24 cellular contexts compared by ENCODE assay signal in genomic region chr16:72974142-72974769, GRCh38.
A peak's percentile ranks its signal among the peaks of the same experiment; 100 is the strongest.
DNase-seq lines count a peak whose midpoint lies in the region; ATAC-seq and TF ChIP-seq lines count a peak whose summit lies in the region.
"Had no signal": no experiment of that assay in that cellular context is flagged by ENCODE, and none has a peak within 500 bp of the region (broad histone marks: within the 10 kb centered on the region; RNA-seq: fewer than 3 reads in every experiment).

No MANE protein-coding gene starts in this region.

- H3K36me3 ChIP-seq in HEK293 (ENCODE audit: control insufficient read depth in 2 of 2, insufficient read depth in 1 of 2, low read length in 2 of 2) (no peaks in the 10 kb centered on the region), RWPE2 (ENCODE audit: low read depth) (no peaks in the 10 kb centered on the region)
- H3K36me3 ChIP-seq: tibial nerve had no signal

- H3K4me3 Mint-ChIP-seq in activated CD8-positive, alpha-beta T cell treated with anti-CD3 and anti-CD28 coated beads for 36 hours: no peak overlapping the region
- H3K4me3 Mint-ChIP-seq: activated CD8-positive, alpha-beta memory T cell treated with anti-CD3 and anti-CD28 coated beads, Interleukin-2, amount 10 ng/mL, durations not matched to agents 7 days and 5 days; activated naive CD8-positive, alpha-beta T cell treated with anti-CD3 and anti-CD28 coated beads for 36 hours; naive thymus-derived CD4-positive, alpha-beta T cell had no signal

- H3K4me3 ChIP-seq in HEK293 (ENCODE audit: low read depth, low read length): no peak overlapping the region
- no peak overlapping the region for H3K4me3 ChIP-seq in RWPE2 (ENCODE audit: severe bottlenecking)
- H3K4me3 ChIP-seq: GM12878, GM23248, tibial nerve had no signal

- no peaks in the 10 kb centered on the region for H3K4me1 Mint-ChIP-seq in activated CD8-positive, alpha-beta T cell treated with anti-CD3 and anti-CD28 coated beads for 36 hours (ENCODE audit: low read depth)
- H3K4me1 Mint-ChIP-seq: activated CD8-positive, alpha-beta memory T cell treated with anti-CD3 and anti-CD28 coated beads, Interleukin-2, amount 10 ng/mL, durations not matched to agents 7 days and 5 days; activated naive CD8-positive, alpha-beta T cell treated with anti-CD3 and anti-CD28 coated beads for 36 hours had no signal

- H3K36me3 Mint-ChIP-seq in activated CD8-positive, alpha-beta T cell treated with anti-CD3 and anti-CD28 coated beads for 36 hours (ENCODE audit: low read depth): no peaks in the 10 kb centered on the region
- H3K36me3 Mint-ChIP-seq: activated CD8-positive, alpha-beta memory T cell treated with anti-CD3 and anti-CD28 coated beads, Interleukin-2, amount 10 ng/mL, durations not matched to agents 7 days and 5 days; activated naive CD8-positive, alpha-beta T cell treated with anti-CD3 and anti-CD28 coated beads for 36 hours; naive thymus-derived CD4-positive, alpha-beta T cell had no signal

- H3K27me3 Mint-ChIP-seq in activated CD8-positive, alpha-beta T cell treated with anti-CD3 and anti-CD28 coated beads for 36 hours: no peaks in the 10 kb centered on the region
- H3K27me3 Mint-ChIP-seq: activated CD8-positive, alpha-beta memory T cell treated with anti-CD3 and anti-CD28 coated beads, Interleukin-2, amount 10 ng/mL, durations not matched to agents 7 days and 5 days; activated naive CD8-positive, alpha-beta T cell treated with anti-CD3 and anti-CD28 coated beads for 36 hours; naive thymus-derived CD4-positive, alpha-beta T cell had no signal

- H3K9me3 Mint-ChIP-seq in activated CD8-positive, alpha-beta T cell treated with anti-CD3 and anti-CD28 coated beads for 36 hours: no peaks in the 10 kb centered on the region
- H3K9me3 Mint-ChIP-seq: activated naive CD8-positive, alpha-beta T cell treated with anti-CD3 and anti-CD28 coated beads for 36 hours had no signal

- H3K4me1 ChIP-seq in HEK293 (ENCODE audit: control insufficient read depth, insufficient read depth, low read length) (peaks cover 2% of the 10 kb centered on the region; the same call in 1 of the 2 replicates), RWPE2 (ENCODE audit: insufficient read depth, poor library complexity, severe bottlenecking) (peaks cover 16% of the 10 kb centered on the region)

- ATAC-seq in RWPE2 (ENCODE audit: low read depth) (no peak), left lobe of liver (peak; percentile 78), GM18870 (IDR thresholded peaks at IDR 0.05; ENCODE audit: unreplicated experiment) (no peak), GM21447 (IDR thresholded peaks at IDR 0.05; ENCODE audit: unreplicated experiment) (no peak)
- ATAC-seq in activated CD8-positive, alpha-beta T cell treated with anti-CD3 and anti-CD28 coated beads for 36 hours: no peak
- ATAC-seq: activated CD8-positive, alpha-beta memory T cell treated with anti-CD3 and anti-CD28 coated beads, Interleukin-2, amount 10 ng/mL, durations not matched to agents 7 days and 5 days; GM12878; naive thymus-derived CD4-positive, alpha-beta T cell had no signal

- POLR2A ChIA-PET in HEK293 (lab: Yijun Ruan, JAX): interaction anchor here (0.6 kb wide), 1 partner anchor 10 kb away, joined by 3 read pairs; no protein-coding TSS in a partner anchor
- POLR2A ChIA-PET in activated CD8-positive, alpha-beta T cell treated with anti-CD3 and anti-CD28 coated beads for 36 hours (lab: Charles Lee): no interaction called here

- H3K27me3 ChIP-seq in RWPE2 (ENCODE audit: insufficient read depth, poor library complexity, severe bottlenecking): no peaks in the 10 kb centered on the region
- H3K27me3 ChIP-seq: tibial nerve had no signal

- H3K9me3 ChIP-seq in HEK293 (ENCODE audit: control insufficient read depth, insufficient read depth, low read depth, low read length): no peaks in the 10 kb centered on the region
- no peaks in the 10 kb centered on the region for H3K9me3 ChIP-seq in RWPE2 (ENCODE audit: severe bottlenecking)
- H3K9me3 ChIP-seq: tibial nerve had no signal

- intact Hi-C loops in activated CD8-positive, alpha-beta T cell treated with anti-CD3 and anti-CD28 coated beads for 36 hours (cut with micrococcal nuclease): no loop called here

- TF ChIP-seq CTCF in HEK293 (tag by site-specific recombination; IDR thresholded peaks at IDR 0.05): no peak
- TF ChIP-seq CTCF in RWPE2 (IDR thresholded peaks at IDR 0.05; ENCODE audit: poor library complexity, severe bottlenecking): no peak
- no peak for TF ChIP-seq CTCF in activated CD8-positive, alpha-beta T cell treated with anti-CD3 and anti-CD28 coated beads for 36 hours (IDR thresholded peaks at IDR 0.05)

- H3K27ac ChIP-seq in HEK293 (ENCODE audit: extremely low read depth, low read depth, low read length): no peak overlapping the region
- H3K27ac ChIP-seq in RWPE2 (ENCODE audit: poor library complexity, severe bottlenecking): peak overlapping the region; percentile 91
- H3K27ac ChIP-seq: C4-2B, GM23248, tibial nerve had no signal

- DNase-seq in COLO668 (lab: John Stamatoyannopoulos, UW; ENCODE audit: unreplicated experiment) (peak; percentile 17), RWPE2 (ENCODE audit: low spot score) (no peak), left lobe of liver (ENCODE audit: low spot score) (peak; percentile 84), DMS53 treated with DMSO at 0.1 percent for 48 hours (lab: John Stamatoyannopoulos, UW; ENCODE audit: unreplicated experiment) (no peak)
- no peak for DNase-seq in activated CD8-positive, alpha-beta T cell treated with anti-CD3 and anti-CD28 coated beads for 36 hours
- DNase-seq: activated CD4-positive, alpha-beta T cell treated with anti-CD3 and anti-CD28 coated beads for 4 hours; activated CD8-positive, alpha-beta memory T cell treated with anti-CD3 and anti-CD28 coated beads, Interleukin-2, amount 10 ng/mL, durations not matched to agents 7 days and 5 days; activated naive CD8-positive, alpha-beta T cell treated with anti-CD3 and anti-CD28 coated beads for 36 hours; DMS 273 treated with DMSO at 0.1 percent for 48 hours; GM23248; hypothalamus; IMR-90; islet precursor cell; mesenchymal stem cell; naive thymus-derived CD4-positive, alpha-beta T cell; NCI-H1436; stimulated activated CD4-positive, alpha-beta T cell treated with anti-CD3 and anti-CD28 coated beads, Interleukin-1b, Interleukin-23, amount 100 ng/mL, for 48 hours; stimulated activated naive CD4-positive, alpha-beta T cell treated with Interleukin-2 at 50 U/mL for 16 hours had no signal

- CTCF ChIA-PET in HEK293 (lab: Yijun Ruan, JAX): interaction anchor here (1.4 kb wide), 1 partner anchor 142 kb away, joined by 3 read pairs; no protein-coding TSS in a partner anchor
- CTCF ChIA-PET in activated CD8-positive, alpha-beta T cell treated with anti-CD3 and anti-CD28 coated beads for 36 hours (lab: Charles Lee): no interaction called here

- no peak overlapping the region for H3K27ac Mint-ChIP-seq in activated CD8-positive, alpha-beta T cell treated with anti-CD3 and anti-CD28 coated beads for 36 hours
- H3K27ac Mint-ChIP-seq: activated CD8-positive, alpha-beta memory T cell treated with anti-CD3 and anti-CD28 coated beads, Interleukin-2, amount 10 ng/mL, durations not matched to agents 7 days and 5 days; activated naive CD8-positive, alpha-beta T cell treated with anti-CD3 and anti-CD28 coated beads for 36 hours; naive thymus-derived CD4-positive, alpha-beta T cell had no signal

TF ChIP-seq in HEK293, 187 proteins besides CTCF, POLR2A, EP300 and RAD21 (continues in another document):
- no peak for TF ChIP-seq HOXC10 (CRISPR knock-in tag; IDR thresholded peaks at IDR 0.05)
- TF ChIP-seq OSR2 (tag by site-specific recombination; IDR thresholded peaks at IDR 0.05): no peak
- TF ChIP-seq ZNF692 (tag by site-specific recombination; IDR thresholded peaks at IDR 0.05): peak; percentile 84
- TF ChIP-seq BCL6B (tag by site-specific recombination; IDR thresholded peaks at IDR 0.05): 0 out of 2 replicates have a peak, but pooled peaks have one; percentile 13
- TF ChIP-seq ZNF843 (tag by site-specific recombination; IDR thresholded peaks at IDR 0.05): peak; percentile 36; the same call in 1 of the 2 replicates
- peak; percentile 65 for TF ChIP-seq FEZF1 (tag by site-specific recombination; IDR thresholded peaks at IDR 0.05)
- TF ChIP-seq ZNF544 (tag by site-specific recombination; IDR thresholded peaks at IDR 0.05): no peak
- TF ChIP-seq ZBTB6 (tag by site-specific recombination; IDR thresholded peaks at IDR 0.05): peak; percentile 67; the same call in 1 of the 2 replicates
- TF ChIP-seq ZIC2 (tag by site-specific recombination; IDR thresholded peaks at IDR 0.05): peak; percentile 99

Comparison
In these comparisons a context has a peak if more than half of its experiments do, and no peak if none do; other contexts are left out.
1. DNase-seq: peak in COLO668 (single experiment) and left lobe of liver (single experiment); none in RWPE2 (single experiment), activated CD8-positive, alpha-beta T cell treated with anti-CD3 and anti-CD28 coated beads for 36 hours (single experiment) and DMS53 treated with DMSO at 0.1 percent for 48 hours (single experiment).